Comparison of ENCODE assay signal across 10 cellular contexts in the genomic region with DNA sequence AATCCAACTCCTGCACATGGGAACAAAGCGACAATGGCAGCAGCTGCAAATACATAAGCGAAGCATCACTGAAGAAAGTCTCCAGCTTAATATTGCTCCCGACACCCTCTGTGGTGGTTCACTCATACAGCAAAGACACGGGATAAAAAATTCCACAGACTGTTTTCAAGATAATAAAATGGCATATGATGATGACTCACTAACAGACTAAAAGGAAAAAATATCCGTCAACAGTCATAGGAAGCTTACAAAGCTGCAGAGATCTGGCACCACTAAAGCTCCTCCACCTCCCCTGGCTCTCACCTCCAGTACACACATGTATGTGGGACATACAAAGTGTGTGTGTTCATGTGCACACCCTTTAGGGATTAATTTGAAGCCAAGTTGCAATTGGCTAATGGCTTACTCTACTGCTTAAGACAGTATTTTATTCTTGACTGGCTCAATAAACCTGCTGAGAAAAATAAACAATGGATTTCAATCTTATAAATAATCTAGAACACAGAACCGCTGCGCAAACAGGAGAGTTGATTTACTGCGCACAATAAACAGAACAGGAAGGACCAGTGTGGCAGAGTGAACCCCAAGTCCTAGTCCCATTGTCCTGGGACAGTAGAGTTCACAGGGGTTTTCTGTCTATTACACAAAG.
DNase-seq lines count a peak whose midpoint lies in the region; ATAC-seq lines count a peak whose summit lies in the region.
"Had no signal": no experiment of that assay in that cellular context is flagged by ENCODE, and none has a peak within 500 bp of the region (broad histone marks: within the 10 kb centered on the region; RNA-seq: fewer than 3 reads in every experiment).

No MANE protein-coding gene starts in this region.

- intact Hi-C loops in activated naive CD4-positive, alpha-beta T cell treated with anti-CD3 and anti-CD28 coated beads for 36 hours (cut with micrococcal nuclease), result no loop called here
- intact Hi-C loops in aorta (cut with DNase I), result no loop called here

- H3K4me1 Mint-ChIP-seq in activated naive CD4-positive, alpha-beta T cell treated with anti-CD3 and anti-CD28 coated beads, Interleukin-2, amount 50 U/mL, for 24 hours, result peaks cover 71% of the 10 kb centered on the region
- peaks cover 66% of the 10 kb centered on the region for H3K4me1 Mint-ChIP-seq in activated naive CD4-positive, alpha-beta T cell treated with anti-CD3 and anti-CD28 coated beads for 36 hours (ENCODE audit: low read depth)
- H3K4me1 Mint-ChIP-seq in memory B cell, result peaks cover 34% of the 10 kb centered on the region

- no peaks in the 10 kb centered on the region for H3K9me3 ChIP-seq in aorta (ENCODE audit: control insufficient read depth, low read length)

- H3K4me3 ChIP-seq in aorta (ENCODE audit: low read length in 2 of 2), result peak overlapping the region in 1 of 2 donors; percentile 5

- CTCF ChIA-PET in activated naive CD4-positive, alpha-beta T cell treated with anti-CD3 and anti-CD28 coated beads for 36 hours (lab: Charles Lee), result interaction anchor here (0.6 to 6.0 kb wide), 2 partner anchors 9 to 189 kb away, joined by 4 to 39 read pairs; no protein-coding TSS in a partner anchor

- H3K27ac Mint-ChIP-seq in activated naive CD4-positive, alpha-beta T cell treated with anti-CD3 and anti-CD28 coated beads, Interleukin-2, amount 50 U/mL, for 24 hours, result peak overlapping the region; percentile 78
- no peak overlapping the region for H3K27ac Mint-ChIP-seq in activated naive CD4-positive, alpha-beta T cell treated with anti-CD3 and anti-CD28 coated beads for 36 hours
- peak overlapping the region; percentile 75 for H3K27ac Mint-ChIP-seq in memory B cell

- 27 to 31% methylated on average over 8 of the region's 8 CpGs for WGBS in aorta, 2 donors

- no peaks in the 10 kb centered on the region for H3K27me3 Mint-ChIP-seq in activated naive CD4-positive, alpha-beta T cell treated with anti-CD3 and anti-CD28 coated beads, Interleukin-2, amount 50 U/mL, for 24 hours
- no peaks in the 10 kb centered on the region for H3K27me3 Mint-ChIP-seq in activated naive CD4-positive, alpha-beta T cell treated with anti-CD3 and anti-CD28 coated beads for 36 hours (ENCODE audit: low read depth)
- H3K27me3 Mint-ChIP-seq in memory B cell, result no peaks in the 10 kb centered on the region

- no peak overlapping the region for H3K4me3 Mint-ChIP-seq in activated naive CD4-positive, alpha-beta T cell treated with anti-CD3 and anti-CD28 coated beads, Interleukin-2, amount 50 U/mL, for 24 hours
- H3K4me3 Mint-ChIP-seq in activated naive CD4-positive, alpha-beta T cell treated with anti-CD3 and anti-CD28 coated beads for 36 hours, result no peak overlapping the region
- no peak overlapping the region for H3K4me3 Mint-ChIP-seq in memory B cell
- H3K4me3 Mint-ChIP-seq: CD14-positive monocyte had no signal

- no peak for DNase-seq in activated naive CD4-positive, alpha-beta T cell treated with anti-CD3 and anti-CD28 coated beads for 36 hours
- DNase-seq in dermis blood vessel endothelial cell (peak; percentile 95), memory B cell (ENCODE audit: low spot score in 2 of 2) (no peak), aorta (no peak), DMS53 (lab: John Stamatoyannopoulos, UW) (no peak), RPMI8226 (no peak)
- DNase-seq: effector CD8-positive, alpha-beta T cell had no signal

- H3K36me3 ChIP-seq in aorta (ENCODE audit: control insufficient read depth in 1 of 2, insufficient read depth in 2 of 2, low read length in 1 of 2), result no peaks in the 10 kb centered on the region

- ATAC-seq in memory B cell (ENCODE audit: low read depth), result no peak
- ATAC-seq in aorta (ENCODE audit: low FRiP score), result peak; percentile 70
- ATAC-seq in GM18498 (IDR thresholded peaks at IDR 0.05; ENCODE audit: unreplicated experiment), result no peak

- peaks cover 5 to 29% of the 10 kb centered on the region in 2 donors for H3K4me1 ChIP-seq in aorta (ENCODE audit: control insufficient read depth in 1 of 2, insufficient read depth in 2 of 2, low read length in 2 of 2)

- peaks cover 20% of the 10 kb centered on the region for H3K36me3 Mint-ChIP-seq in activated naive CD4-positive, alpha-beta T cell treated with anti-CD3 and anti-CD28 coated beads, Interleukin-2, amount 50 U/mL, for 24 hours
- peaks cover 14% of the 10 kb centered on the region for H3K36me3 Mint-ChIP-seq in activated naive CD4-positive, alpha-beta T cell treated with anti-CD3 and anti-CD28 coated beads for 36 hours (ENCODE audit: low read depth)
- peaks cover 25% of the 10 kb centered on the region for H3K36me3 Mint-ChIP-seq in memory B cell

- peak overlapping the region; percentile 36 to 76 for H3K27ac ChIP-seq in aorta (ENCODE audit: low read depth in 1 of 2, low read length in 2 of 2)

- H3K9me3 Mint-ChIP-seq in activated naive CD4-positive, alpha-beta T cell treated with anti-CD3 and anti-CD28 coated beads, Interleukin-2, amount 50 U/mL, for 24 hours, result no peaks in the 10 kb centered on the region
- no peaks in the 10 kb centered on the region for H3K9me3 Mint-ChIP-seq in activated naive CD4-positive, alpha-beta T cell treated with anti-CD3 and anti-CD28 coated beads for 36 hours
- no peaks in the 10 kb centered on the region for H3K9me3 Mint-ChIP-seq in memory B cell
- H3K9me3 Mint-ChIP-seq: CD14-positive monocyte had no signal

- no peaks in the 10 kb centered on the region for H3K27me3 ChIP-seq in aorta (ENCODE audit: control insufficient read depth in 1 of 2, insufficient read depth in 2 of 2, low read length in 1 of 2)
